In genomic region chr17:82914375-82914774, GRCh38 we compare ENCODE assay signal across 11 cellular contexts.
DNase-seq lines count a peak whose midpoint lies in the region; ATAC-seq and TF ChIP-seq lines count a peak whose summit lies in the region.
"Had no signal": no experiment of that assay in that cellular context is flagged by ENCODE, and none has a peak within 500 bp of the region (broad histone marks: within the 10 kb centered on the region; RNA-seq: fewer than 3 reads in every experiment).

No MANE protein-coding gene starts in this region.

- in situ Hi-C loops in gastrocnemius medialis (cut with MboI; ENCODE audit: low sequenced_read_pairs in 4 of 4): loop anchor here in 3 of 4 donors (10.0 kb wide), 1 partner anchor 130 kb away; no protein-coding TSS in a partner anchor

- H3K27me3 ChIP-seq in gastrocnemius medialis: no peaks in the 10 kb centered on the region

- H3K36me3 ChIP-seq in gastrocnemius medialis: no peaks in the 10 kb centered on the region

- intact Hi-C loops in gastrocnemius medialis (cut with DNase I; ENCODE audit: low total_unique reads): loop anchor here (5.0 to 10.0 kb wide), 2 partner anchors 112 to 140 kb away; no protein-coding TSS in a partner anchor

- no peak for TF ChIP-seq POLR2A in gastrocnemius medialis (IDR thresholded peaks at IDR 0.05)

- ATAC-seq in gastrocnemius medialis: peak in 1 of 2 donors; percentile 12
- ATAC-seq in HG03460 (IDR thresholded peaks at IDR 0.05; ENCODE audit: unreplicated experiment): no peak
- ATAC-seq in HG02852 (IDR thresholded peaks at IDR 0.05; ENCODE audit: unreplicated experiment): no peak
- ATAC-seq in GM18873 (IDR thresholded peaks at IDR 0.05; ENCODE audit: low FRiP score, unreplicated experiment): no peak

- H3K9me3 ChIP-seq in gastrocnemius medialis: no peaks in the 10 kb centered on the region

- H3K4me1 ChIP-seq in gastrocnemius medialis: peaks cover 17 to 22% of the 10 kb centered on the region in 2 donors

- H3K4me3 ChIP-seq in foreskin fibroblast (ENCODE audit: low read depth in 1 of 2, low read length in 2 of 2): no peak overlapping the region
- no peak overlapping the region for H3K4me3 ChIP-seq in gastrocnemius medialis

- TF ChIP-seq CTCF in foreskin fibroblast (IDR thresholded peaks at IDR 0.05; ENCODE audit: low read depth, low read length) (peak; percentile 46), gastrocnemius medialis (IDR thresholded peaks at IDR 0.05 in 4 of 5, conservative IDR thresholded peaks at IDR 0.05 in 1 of 5) (peak; percentile 28 to 64 (median 47))

- peak overlapping the region in 3 of 4 donors; percentile 85 to 93 (median 86) for H3K27ac ChIP-seq in gastrocnemius medialis

- DNase-seq in GM03348 (ENCODE audit: low spot score) (peak; percentile 80), NAMALWA (ENCODE audit: low spot score) (peak; percentile 43), foreskin fibroblast (peak in 1 of 2 donors; percentile 10), gastrocnemius medialis (peak in 1 of 2 donors; percentile 51), foreskin melanocyte (no peak)
- DNase-seq: hippocampal formation, KG1, T1000 had no signal
